Comparison of ENCODE assay signal across 8 cellular contexts in the genomic region with DNA sequence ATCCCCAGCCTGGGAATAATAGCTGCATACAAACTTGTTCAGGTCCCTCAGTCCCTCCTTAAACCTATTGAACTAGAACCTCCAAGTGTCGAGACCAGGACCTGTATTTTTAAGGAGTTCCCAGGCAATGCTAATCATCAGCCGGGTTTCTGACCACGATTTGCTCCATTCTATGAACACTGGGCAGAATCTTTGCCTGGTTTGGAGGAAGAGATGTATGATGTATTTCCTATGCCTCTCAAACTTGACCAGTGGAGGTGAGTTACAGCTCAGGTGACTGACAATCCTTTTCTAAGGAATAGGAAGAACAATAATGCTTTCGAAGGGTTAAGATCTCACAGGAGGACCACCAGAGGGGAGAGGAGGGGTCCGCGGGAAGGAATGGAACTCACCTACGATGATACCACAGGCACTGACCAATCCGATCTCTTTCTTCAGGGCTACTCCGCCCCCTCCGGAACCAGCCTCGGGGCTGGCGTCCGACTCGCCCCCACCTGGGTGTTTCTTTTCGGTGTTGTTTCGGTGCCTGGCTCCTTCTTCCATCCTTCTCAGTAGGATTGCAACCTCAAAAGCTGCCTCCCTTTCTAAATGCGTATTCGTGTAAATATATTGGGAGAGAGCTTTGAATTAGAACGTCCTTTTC. TPM values are rescaled to one million over a fixed set of nuclear protein-coding genes. Genes with fewer than 3 reads are reported as not detected.
DNase-seq lines count a peak whose midpoint lies in the region; ATAC-seq, FAIRE-seq and TF ChIP-seq lines count a peak whose summit lies in the region.

No MANE protein-coding gene starts in this region.

- H3K27me3 ChIP-seq in OCI-LY1 (ENCODE audit: insufficient read depth, low read length) (0 out of 2 replicates have a peak, but pooled peaks cover 7% of the 10 kb centered on the region), small intestine (ENCODE audit: control insufficient read depth in 2 of 2, insufficient read depth in 2 of 2, low read length in 2 of 2) (no peaks in the 10 kb centered on the region)

- H3K9me3 Mint-ChIP-seq in activated T-helper 2 cell treated with anti-CD3 and anti-CD28 coated beads, Interferon-gamma antibody, Interleukin-2, Interleukin-4, amounts not matched to agents 10 μg/mL and 5 μg/mL and 100 μg/mL, durations not matched to agents 14 hours and 24 hours and 36 hours, result no peaks in the 10 kb centered on the region

- 1 to 2% (median 1%) methylated on average over 19 of the region's 19 CpGs for WGBS in small intestine, 3 donors

- ATAC-seq in GM19397 (IDR thresholded peaks at IDR 0.05; ENCODE audit: unreplicated experiment), result no peak

- in situ Hi-C loops in astrocyte of the spinal cord (cut with HindIII; ENCODE audit: low sequenced_read_pairs), result no loop called here

- H3K36me3 Mint-ChIP-seq in activated T-helper 2 cell treated with anti-CD3 and anti-CD28 coated beads, Interferon-gamma antibody, Interleukin-2, Interleukin-4, amounts not matched to agents 10 μg/mL and 5 μg/mL and 100 μg/mL, durations not matched to agents 14 hours and 24 hours and 36 hours (ENCODE audit: low read depth), result no peaks in the 10 kb centered on the region

- no peak overlapping the region for H3K27ac Mint-ChIP-seq in activated T-helper 2 cell treated with anti-CD3 and anti-CD28 coated beads, Interferon-gamma antibody, Interleukin-2, Interleukin-4, amounts not matched to agents 10 μg/mL and 5 μg/mL and 100 μg/mL, durations not matched to agents 14 hours and 24 hours and 36 hours

- H3K4me3 Mint-ChIP-seq in activated T-helper 2 cell treated with anti-CD3 and anti-CD28 coated beads, Interferon-gamma antibody, Interleukin-2, Interleukin-4, amounts not matched to agents 10 μg/mL and 5 μg/mL and 100 μg/mL, durations not matched to agents 14 hours and 24 hours and 36 hours (ENCODE audit: low read depth), result no peak overlapping the region

- no peak overlapping the region for H3K9ac ChIP-seq in OCI-LY1 (ENCODE audit: low read length)

- H3K27ac ChIP-seq in OCI-LY1 (ENCODE audit: low read depth, low read length, poor library complexity, severe bottlenecking) (no peak overlapping the region), small intestine (ENCODE audit: low read depth in 1 of 2, low read length in 1 of 2) (peak overlapping the region; percentile 54 to 83)

- H3K27me3 Mint-ChIP-seq in activated T-helper 2 cell treated with anti-CD3 and anti-CD28 coated beads, Interferon-gamma antibody, Interleukin-2, Interleukin-4, amounts not matched to agents 10 μg/mL and 5 μg/mL and 100 μg/mL, durations not matched to agents 14 hours and 24 hours and 36 hours (ENCODE audit: low read depth), result peaks cover 24% of the 10 kb centered on the region

- H3K36me3 ChIP-seq in OCI-LY1 (ENCODE audit: insufficient read depth, low read length) (no peaks in the 10 kb centered on the region), small intestine (ENCODE audit: control insufficient read depth in 2 of 2, insufficient read depth in 2 of 2, low read length in 2 of 2) (no peaks in the 10 kb centered on the region)

- no peaks in the 10 kb centered on the region for H3F3A ChIP-seq in OCI-LY1 (ENCODE audit: insufficient read depth, low read length)

- H3K9me2 ChIP-seq in OCI-LY1 (ENCODE audit: low read depth, low read length), result no peaks in the 10 kb centered on the region

- no peak for FAIRE-seq in small intestine (lab: Jason Lieb, UNC)

- H3K4me3 ChIP-seq in OCI-LY1 (ENCODE audit: low read depth, low read length, poor library complexity, severe bottlenecking) (peak overlapping the region; percentile 45), astrocyte of the spinal cord (ENCODE audit: low read depth, low read length) (peak overlapping the region; percentile 42), small intestine (ENCODE audit: low read depth in 1 of 2, low read length in 2 of 2) (peak overlapping the region; percentile 25 to 65)

- H3K4me1 Mint-ChIP-seq in activated T-helper 2 cell treated with anti-CD3 and anti-CD28 coated beads, Interferon-gamma antibody, Interleukin-2, Interleukin-4, amounts not matched to agents 10 μg/mL and 5 μg/mL and 100 μg/mL, durations not matched to agents 14 hours and 24 hours and 36 hours (ENCODE audit: low read depth), result peaks cover 9% of the 10 kb centered on the region

- peak; percentile 78 for DNase-seq in DMS79 treated with DMSO at 0.1 percent for 48 hours (lab: John Stamatoyannopoulos, UW)
- DNase-seq in astrocyte of the spinal cord (ENCODE audit: low read depth, low spot score), result no peak
- DNase-seq in iPS-NIHi7 (ENCODE audit: extremely low spot score), result peak; percentile 89
- peak; percentile 72 for DNase-seq in small intestine
- no peak for DNase-seq in activated T-helper 2 cell treated with anti-CD3 and anti-CD28 coated beads, Interferon-gamma antibody, Interleukin-2, Interleukin-4, amounts not matched to agents 10 μg/mL and 5 μg/mL and 100 μg/mL, durations not matched to agents 14 hours and 24 hours and 36 hours (ENCODE audit: low spot score)
- DNase-seq in posterior vena cava (ENCODE audit: low spot score), result no peak

- intact Hi-C loops in activated T-helper 2 cell treated with anti-CD3 and anti-CD28 coated beads, Interferon-gamma antibody, Interleukin-2, Interleukin-4, amounts not matched to agents 10 μg/mL and 5 μg/mL and 100 μg/mL, durations not matched to agents 14 hours and 24 hours and 36 hours (cut with micrococcal nuclease), result no loop called here
- intact Hi-C loops in posterior vena cava (cut with DNase I), result no loop called here

- TF ChIP-seq CTCF in OCI-LY1 (IDR thresholded peaks at IDR 0.05; ENCODE audit: low read length) (no peak), astrocyte of the spinal cord (IDR thresholded peaks at IDR 0.05; ENCODE audit: low read depth, low read length) (no peak)

- H3K4me1 ChIP-seq in OCI-LY1 (ENCODE audit: insufficient read depth, low read length, severe bottlenecking), result peaks cover 6% of the 10 kb centered on the region
- H3K4me1 ChIP-seq in small intestine (ENCODE audit: control insufficient read depth in 2 of 2, insufficient read depth in 1 of 2, low read depth in 1 of 2, low read length in 1 of 2), result peaks cover 0 to 2% of the 10 kb centered on the region in 2 donors

- no peaks in the 10 kb centered on the region for H3K79me2 ChIP-seq in OCI-LY1 (ENCODE audit: insufficient read depth, low read length)

- H2AFZ ChIP-seq in OCI-LY1 (ENCODE audit: low read length), result no peak overlapping the region

- no peaks in the 10 kb centered on the region for H4K20me1 ChIP-seq in OCI-LY1 (ENCODE audit: insufficient read depth, low read length)

- H3K9me3 ChIP-seq in OCI-LY1 (ENCODE audit: low read length) (no peaks in the 10 kb centered on the region), small intestine (ENCODE audit: control insufficient read depth, low read depth) (no peaks in the 10 kb centered on the region)

- H3K4me2 ChIP-seq in OCI-LY1 (ENCODE audit: low read length), result peak overlapping the region; percentile 45

RNA-seq across cellular contexts. Expression of a gene that starts 1.0 kb away (rescaled TPM):
- 10 to 100 TPM; 11.3 to 59.6 (median 20.1) TPM for polyA plus RNA-seq in small intestine
- 5.3 and 5.4 TPM in 2 replicates for total RNA-seq in activated T-helper 2 cell treated with anti-CD3 and anti-CD28 coated beads, Interferon-gamma antibody, Interleukin-2, Interleukin-4, amounts not matched to agents 10 μg/mL and 5 μg/mL and 100 μg/mL, durations not matched to agents 14 hours and 24 hours and 36 hours
- total RNA-seq in posterior vena cava, result 10 to 100 TPM; 17.4 to 31.0 TPM

RNA-seq across cellular contexts. Expression of a gene that starts 55.2 kb away (rescaled TPM):
- polyA plus RNA-seq in small intestine, result under 1 TPM in 2 of 3 donors, not detected in 1; 0.07 to 0.45 TPM
- total RNA-seq in activated T-helper 2 cell treated with anti-CD3 and anti-CD28 coated beads, Interferon-gamma antibody, Interleukin-2, Interleukin-4, amounts not matched to agents 10 μg/mL and 5 μg/mL and 100 μg/mL, durations not matched to agents 14 hours and 24 hours and 36 hours, result not detected in 2 replicates
- total RNA-seq in posterior vena cava, result not detected

Comparison
In these comparisons a context has a peak if more than half of its experiments do, and no peak if none do; other contexts are left out.
1. DNase-seq: peak in DMS79 treated with DMSO at 0.1 percent for 48 hours (single experiment), iPS-NIHi7 (single experiment) and small intestine (single experiment); none in astrocyte of the spinal cord (single experiment), activated T-helper 2 cell treated with anti-CD3 and anti-CD28 coated beads, Interferon-gamma antibody, Interleukin-2, Interleukin-4, amounts not matched to agents 10 μg/mL and 5 μg/mL and 100 μg/mL, durations not matched to agents 14 hours and 24 hours and 36 hours (single experiment) and posterior vena cava (single experiment).
2. Peak in every context shown above with its lines, with median percentiles within 50 percentile points of each other: H3K4me3 ChIP-seq.